In genomic region chr9:99300603-99301002, GRCh38 we compare ENCODE assay signal across 19 cellular contexts.
"Had no signal": no experiment of that assay in that cellular context is flagged by ENCODE, and none has a peak within 500 bp of the region (broad histone marks: within the 10 kb centered on the region; RNA-seq: fewer than 3 reads in every experiment).

No MANE protein-coding gene starts in this region.

- H3K36me3 Mint-ChIP-seq: naive B cell, type B pancreatic cell had no signal

- H3K9me3 ChIP-seq: colonic mucosa, heart left ventricle, neutrophil, spleen had no signal

- H3K27me3 ChIP-seq: colonic mucosa, heart left ventricle had no signal

- H3K27ac ChIP-seq: colonic mucosa, heart left ventricle, neutrophil, spleen had no signal

- ATAC-seq: heart left ventricle, sciatic nerve had no signal

- DNase-seq: colonic mucosa; dermis blood vessel endothelial cell; erythroblast; heart left ventricle; hippocampal formation; mesendoderm; naive B cell; nephron progenitor cell; posterior cingulate gyrus; spleen; stimulated activated CD4-positive, alpha-beta T cell treated with anti-CD3 and anti-CD28 coated beads, Interleukin-15, amount 100 ng/mL, for 24 hours; stimulated activated CD4-positive, alpha-beta T cell treated with anti-CD3 and anti-CD28 coated beads, Interleukin-1b, Interleukin-23, amount 100 ng/mL, for 48 hours; stimulated activated CD4-positive, alpha-beta T cell treated with anti-CD3 and anti-CD28 coated beads, Interleukin-4, amount 100 ng/mL, for 24 hours; stimulated activated naive CD4-positive, alpha-beta T cell had no signal

- H3K4me3 ChIP-seq: colonic mucosa, heart left ventricle, spleen had no signal

- H3K4me1 ChIP-seq: colonic mucosa, heart left ventricle had no signal

- H3K4me3 Mint-ChIP-seq: naive B cell, nephron progenitor cell, type B pancreatic cell had no signal

- H3K36me3 ChIP-seq: colonic mucosa, heart left ventricle, neutrophil, spleen had no signal

- H3K27ac Mint-ChIP-seq: nephron progenitor cell, type B pancreatic cell had no signal

- FAIRE-seq: frontal cortex, urothelium cell line had no signal

- H3K9me3 Mint-ChIP-seq: naive B cell, nephron progenitor cell, type B pancreatic cell had no signal
